In the genomic region with DNA sequence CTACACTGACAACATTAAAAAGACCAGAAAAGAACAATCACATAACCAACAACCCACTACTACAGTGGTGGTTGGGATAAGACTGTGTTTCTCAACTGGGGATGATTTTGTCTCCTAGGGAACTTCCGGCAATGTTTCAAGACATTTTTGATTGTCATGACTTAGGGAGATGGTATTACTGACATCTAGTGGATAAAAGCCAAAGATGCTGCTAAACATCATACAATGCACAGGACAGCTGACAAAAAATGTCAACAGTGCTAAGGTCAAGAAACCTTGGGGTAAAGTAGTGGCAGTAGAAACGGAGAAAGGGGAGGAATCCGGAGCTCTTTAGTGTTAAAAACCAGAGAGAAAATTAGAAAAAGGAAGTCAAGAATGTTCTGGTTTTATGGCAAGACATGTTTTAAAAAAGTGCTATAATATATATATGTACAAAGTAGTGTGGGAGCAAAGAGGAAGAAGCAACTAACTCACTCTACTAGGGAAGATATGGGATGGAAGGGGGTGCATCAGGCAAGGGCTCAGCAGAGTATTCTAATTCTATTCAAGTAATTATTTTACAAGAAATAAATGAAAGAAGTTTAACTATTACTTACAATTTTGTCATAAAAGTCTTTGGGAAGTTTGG, we compare ENCODE assay signal across 9 cellular contexts. TPM values are rescaled to one million over a fixed set of nuclear protein-coding genes. Genes with fewer than 3 reads are reported as not detected.
DNase-seq lines count a peak whose midpoint lies in the region; ATAC-seq and TF ChIP-seq lines count a peak whose summit lies in the region.
"Had no signal": no experiment of that assay in that cellular context is flagged by ENCODE, and none has a peak within 500 bp of the region (broad histone marks: within the 10 kb centered on the region; RNA-seq: fewer than 3 reads in every experiment).

No MANE protein-coding gene starts in this region.

- no peaks in the 10 kb centered on the region for H4K20me1 ChIP-seq in smooth muscle cell (ENCODE audit: low read depth)

- peaks cover 8% of the 10 kb centered on the region for H3K79me2 ChIP-seq in smooth muscle cell (ENCODE audit: low read depth)

- POLR2A ChIA-PET in activated CD4-positive, alpha-beta T cell treated with anti-CD3 and anti-CD28 coated beads for 36 hours (lab: Charles Lee) = interaction anchor here (0.6 kb wide), 2 partner anchors 11 to 291 kb away, joined by 3 to 6 read pairs; no protein-coding TSS in a partner anchor

- CTCF ChIA-PET in activated CD4-positive, alpha-beta T cell treated with anti-CD3 and anti-CD28 coated beads for 36 hours (lab: Charles Lee) = interaction anchor here (0.6 to 1.3 kb wide), 5 partner anchors 9 to 75 kb away, joined by 3 to 5 read pairs (median 3); no protein-coding TSS in a partner anchor

- H3K4me1 ChIP-seq in endodermal cell (ENCODE audit: control insufficient read depth, insufficient read depth, low read length) = no peaks in the 10 kb centered on the region
- no peaks in the 10 kb centered on the region for H3K4me1 ChIP-seq in smooth muscle cell (ENCODE audit: low read depth)

- H3K4me1 Mint-ChIP-seq in activated CD4-positive, alpha-beta T cell treated with anti-CD3 and anti-CD28 coated beads for 36 hours = peaks cover 5% of the 10 kb centered on the region
- H3K4me1 Mint-ChIP-seq in endodermal cell (no peaks in the 10 kb centered on the region), endothelial cell (ENCODE audit: unreplicated experiment) (no peaks in the 10 kb centered on the region)

- no peak for DNase-seq in activated CD4-positive, alpha-beta T cell treated with anti-CD3 and anti-CD28 coated beads for 36 hours
- no peak for DNase-seq in activated CD4-positive, alpha-beta T cell treated with anti-CD3 and anti-CD28 coated beads, Interleukin-2, amount 50 U/mL, for 4 hours
- DNase-seq in NCI-H2227 (lab: John Stamatoyannopoulos, UW; ENCODE audit: unreplicated experiment) (peak; percentile 27), endodermal cell (no peak), smooth muscle cell (lab: John Stamatoyannopoulos, UW; ENCODE audit: unreplicated experiment) (no peak), endothelial cell (ENCODE audit: low spot score) (no peak)
- no peak for DNase-seq in stimulated activated CD4-positive, alpha-beta T cell treated with anti-CD3 and anti-CD28 coated beads, Interleukin-2, amount 100 ng/mL, for 24 hours
- DNase-seq: ovary had no signal

- intact Hi-C loops in activated CD4-positive, alpha-beta T cell treated with anti-CD3 and anti-CD28 coated beads for 36 hours (cut with DNase I, micrococcal nuclease) = no loop called here

- H3K36me3 Mint-ChIP-seq in activated CD4-positive, alpha-beta T cell treated with anti-CD3 and anti-CD28 coated beads for 36 hours (ENCODE audit: low read depth) = peaks cover 36% of the 10 kb centered on the region
- peaks cover 47% of the 10 kb centered on the region for H3K36me3 Mint-ChIP-seq in endodermal cell (ENCODE audit: low read depth)
- peaks cover 10% of the 10 kb centered on the region for H3K36me3 Mint-ChIP-seq in endothelial cell (ENCODE audit: low read depth, unreplicated experiment)

- H3K27ac ChIP-seq in endodermal cell (ENCODE audit: low read depth, low read length) (no peak overlapping the region), smooth muscle cell (ENCODE audit: low read depth) (no peak overlapping the region)
- H3K27ac ChIP-seq: ovary had no signal

- TF ChIP-seq CTCF in endodermal cell (conservative IDR thresholded peaks at IDR 0.05) = peak; percentile 55
- TF ChIP-seq CTCF in smooth muscle cell (IDR thresholded peaks at IDR 0.05; ENCODE audit: borderline replicate concordance, insufficient read depth, poor library complexity, severe bottlenecking) = peak; percentile 33
- TF ChIP-seq CTCF in endothelial cell (IDR thresholded peaks at IDR 0.05; ENCODE audit: unreplicated experiment) = no peak

- no peaks in the 10 kb centered on the region for H3K9me3 ChIP-seq in endodermal cell (ENCODE audit: control insufficient read depth, low read length)
- no peaks in the 10 kb centered on the region for H3K9me3 ChIP-seq in smooth muscle cell (replicated peaks; ENCODE audit: low read depth)
- H3K9me3 ChIP-seq: ovary had no signal

- H3K9ac ChIP-seq in endodermal cell (ENCODE audit: extremely low read depth, low read length, poor library complexity, severe bottlenecking) (no peak overlapping the region), smooth muscle cell (ENCODE audit: low read depth) (no peak overlapping the region)

- H3K9me3 Mint-ChIP-seq in activated CD4-positive, alpha-beta T cell treated with anti-CD3 and anti-CD28 coated beads for 36 hours (ENCODE audit: low read depth) = no peaks in the 10 kb centered on the region
- H3K9me3 Mint-ChIP-seq in endodermal cell = no peaks in the 10 kb centered on the region
- no peaks in the 10 kb centered on the region for H3K9me3 Mint-ChIP-seq in endothelial cell (ENCODE audit: unreplicated experiment)

- H3K36me3 ChIP-seq in endodermal cell (ENCODE audit: control insufficient read depth, insufficient read depth, low read length) = peaks cover 77% of the 10 kb centered on the region
- H3K36me3 ChIP-seq in smooth muscle cell (ENCODE audit: low read depth) = peaks cover 16% of the 10 kb centered on the region
- H3K36me3 ChIP-seq: ovary had no signal

- H3K4me2 ChIP-seq in smooth muscle cell = no peak overlapping the region

- no peak overlapping the region for H2AFZ ChIP-seq in smooth muscle cell (ENCODE audit: low read depth)

- H3F3A ChIP-seq in smooth muscle cell (ENCODE audit: low read depth) = no peaks in the 10 kb centered on the region

- no peaks in the 10 kb centered on the region for H3K27me3 Mint-ChIP-seq in activated CD4-positive, alpha-beta T cell treated with anti-CD3 and anti-CD28 coated beads for 36 hours
- no peaks in the 10 kb centered on the region for H3K27me3 Mint-ChIP-seq in endodermal cell (ENCODE audit: insufficient read depth)
- no peaks in the 10 kb centered on the region for H3K27me3 Mint-ChIP-seq in endothelial cell (ENCODE audit: unreplicated experiment)

- H3K4me3 Mint-ChIP-seq in activated CD4-positive, alpha-beta T cell treated with anti-CD3 and anti-CD28 coated beads for 36 hours = no peak overlapping the region
- H3K4me3 Mint-ChIP-seq in endodermal cell (no peak overlapping the region), endothelial cell (ENCODE audit: unreplicated experiment) (no peak overlapping the region)

- H3K27ac Mint-ChIP-seq in activated CD4-positive, alpha-beta T cell treated with anti-CD3 and anti-CD28 coated beads for 36 hours = no peak overlapping the region
- H3K27ac Mint-ChIP-seq in endodermal cell (no peak overlapping the region), endothelial cell (ENCODE audit: unreplicated experiment) (no peak overlapping the region)

- no peaks in the 10 kb centered on the region for H3K27me3 ChIP-seq in endodermal cell (ENCODE audit: control insufficient read depth, insufficient read depth, low read length, poor library complexity, severe bottlenecking)
- no peaks in the 10 kb centered on the region for H3K27me3 ChIP-seq in smooth muscle cell (ENCODE audit: low read depth)
- H3K27me3 ChIP-seq: ovary had no signal

- 93 to 94% methylated on average over 3 of the region's 3 CpGs for WGBS in endodermal cell (ENCODE audit: insufficient coverage in 1 of 2, insufficient read length in 1 of 2), 2 experiments
- WGBS in smooth muscle cell (ENCODE audit: low lambda C conversion rate) = 82% methylated on average over 3 of the region's 3 CpGs

- peak; percentile 44 for ATAC-seq in activated CD4-positive, alpha-beta T cell treated with anti-CD3 and anti-CD28 coated beads for 36 hours
- ATAC-seq in GM18502 (IDR thresholded peaks at IDR 0.05; ENCODE audit: poor library complexity, unreplicated experiment) = no peak

- H3K4me3 ChIP-seq in endodermal cell (ENCODE audit: low read length) (no peak overlapping the region), smooth muscle cell (no peak overlapping the region)
- H3K4me3 ChIP-seq: ovary had no signal

RNA-seq across cellular contexts. Expression of gene CKAP5, which starts 37.2 kb away (rescaled TPM):
- total RNA-seq in activated CD4-positive, alpha-beta T cell treated with anti-CD3 and anti-CD28 coated beads for 36 hours = 100 to 1,000 TPM; 166 to 183 TPM
- total RNA-seq in endodermal cell (100 to 1,000 TPM; 162 to 211 TPM), smooth muscle cell (57.0 and 63.5 TPM in 2 replicates), endothelial cell (ENCODE audit: unreplicated experiment) (84.4 TPM)
- 160 TPM for polyA plus RNA-seq in endodermal cell (2013, experiment 1 of 2)
- 156 TPM for polyA plus RNA-seq in endodermal cell (2013, experiment 2 of 2)
- 24.5 and 30.7 TPM in 2 replicates for polyA plus RNA-seq in smooth muscle cell
